Comparison of ENCODE assay signal across 10 cellular contexts in the genomic region with DNA sequence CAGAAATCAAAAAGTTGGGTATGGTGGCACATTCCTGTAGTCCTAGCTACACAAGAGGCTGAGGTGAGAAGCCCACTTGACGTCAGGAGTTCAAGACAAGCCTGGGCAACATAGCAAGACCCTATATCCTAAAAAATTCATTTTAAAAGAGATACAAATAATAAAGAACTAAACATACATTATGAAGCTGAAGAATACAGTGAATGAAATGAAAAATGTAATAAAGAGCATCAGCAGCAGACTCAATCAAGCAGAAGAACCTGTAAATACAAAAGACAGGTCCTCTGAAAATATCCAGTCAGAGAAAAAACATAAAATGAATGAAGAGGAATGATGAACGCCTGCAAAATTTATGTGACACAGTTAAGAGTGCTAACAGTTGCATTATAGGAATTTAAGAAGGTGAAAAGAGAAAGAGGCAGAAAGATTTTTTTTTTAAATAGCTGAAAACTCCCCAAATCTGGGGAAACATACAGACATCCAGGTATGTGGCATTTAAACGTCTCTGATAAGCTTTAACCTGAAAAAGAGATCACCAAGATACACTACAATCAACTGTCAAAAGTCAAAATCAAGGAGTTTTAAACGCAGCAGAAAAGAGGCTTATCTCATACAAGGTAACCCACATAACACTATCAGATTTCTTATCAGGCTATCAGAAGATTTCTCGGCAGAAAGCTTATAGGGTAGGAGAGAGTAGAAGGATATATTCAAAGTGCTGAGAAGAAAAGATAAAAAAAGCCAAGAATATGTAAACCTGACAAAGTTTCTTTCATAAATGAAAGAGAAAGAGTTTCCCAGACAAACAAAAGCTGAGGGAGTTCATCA.
"Had no signal": no experiment of that assay in that cellular context is flagged by ENCODE, and none has a peak within 500 bp of the region (broad histone marks: within the 10 kb centered on the region; RNA-seq: fewer than 3 reads in every experiment).

No MANE protein-coding gene starts in this region.

- H3K27ac ChIP-seq: KMS-11 had no signal

- H3K4me1 Mint-ChIP-seq: GM23338, H9 had no signal

- H2AFZ ChIP-seq: GM23338 had no signal

- H3K4me2 ChIP-seq: GM23338, KMS-11 had no signal

- H3K9ac ChIP-seq: KMS-11 had no signal

- H3K4me3 Mint-ChIP-seq: GM23338, H9, HFFc6, IgD-negative memory B cell had no signal

- DNase-seq: H9, HCEC 1CT, HFFc6, KBM-7 had no signal

- FAIRE-seq: H1, H54, HTR-8/SVneo had no signal

- H3K4me3 ChIP-seq: GM23338 had no signal

- H3K27ac Mint-ChIP-seq: GM23338, H9, HFFc6 had no signal

- ATAC-seq: GM23338 had no signal
